In the genomic region with DNA sequence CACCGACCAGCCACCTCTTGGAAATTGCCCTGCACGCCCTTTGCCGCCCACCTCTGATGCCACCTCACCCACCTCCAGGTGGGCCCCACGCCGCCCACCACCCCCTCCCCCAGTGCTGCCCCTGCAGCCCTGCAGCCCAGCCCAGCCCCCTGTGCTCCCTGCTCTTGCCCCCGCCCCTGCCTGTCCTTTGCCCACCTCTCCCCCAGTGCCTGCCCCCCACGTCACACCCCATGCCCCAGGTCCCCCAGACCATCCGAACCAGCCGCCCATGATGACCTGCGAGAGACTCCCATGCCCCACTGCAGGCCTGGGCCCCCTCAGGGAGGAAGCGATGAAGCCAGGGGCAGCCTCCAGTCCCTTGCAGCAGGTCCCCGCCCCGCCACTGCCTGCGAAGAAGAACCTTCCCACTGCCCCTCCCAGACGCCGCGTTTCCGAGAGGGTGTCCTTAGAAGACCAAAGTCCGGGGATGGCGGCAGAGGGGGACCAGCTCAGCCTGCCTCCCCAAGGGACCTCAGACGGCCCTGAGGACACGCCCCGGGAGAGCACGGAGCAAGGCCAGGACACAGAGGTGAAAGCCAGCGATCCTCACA, we compare ENCODE assay signal across 8 cellular contexts.
DNase-seq lines count a peak whose midpoint lies in the region; ATAC-seq, FAIRE-seq and TF ChIP-seq lines count a peak whose summit lies in the region.

No MANE protein-coding gene starts in this region.

- no peaks in the 10 kb centered on the region for H3K9me3 Mint-ChIP-seq in activated B cell treated with CpG ODN at 0.5 μM for 24 hours

- ATAC-seq in activated B cell treated with CpG ODN at 0.5 μM for 24 hours (ENCODE audit: low read depth) (peak; percentile 15), GM21717 (IDR thresholded peaks at IDR 0.05; ENCODE audit: unreplicated experiment) (no peak), GM21367 (IDR thresholded peaks at IDR 0.05; ENCODE audit: unreplicated experiment) (no peak)

- H3K27me3 Mint-ChIP-seq in activated B cell treated with CpG ODN at 0.5 μM for 24 hours, result no peaks in the 10 kb centered on the region

- H3K27ac Mint-ChIP-seq in activated B cell treated with CpG ODN at 0.5 μM for 24 hours, result peak overlapping the region; percentile 95

- H3K4me3 Mint-ChIP-seq in activated B cell treated with CpG ODN at 0.5 μM for 24 hours, result peak overlapping the region; percentile 98

- CTCF ChIA-PET in activated B cell treated with CpG ODN at 0.5 μM for 24 hours (lab: Charles Lee), result interaction anchor here (0.5 to 4.3 kb wide), 11 partner anchors 16 to 116 kb away, joined by 3 to 38 read pairs (median 8); no protein-coding TSS in a partner anchor

- DNase-seq in GM13977 (ENCODE audit: low spot score) (peak; percentile 40), activated B cell treated with CpG ODN at 0.5 μM for 24 hours (no peak), cardiac septum (ENCODE audit: low spot score) (peak; percentile 92), NCI-H2196 treated with DMSO at 0.1 percent for 48 hours (lab: John Stamatoyannopoulos, UW; ENCODE audit: unreplicated experiment) (no peak), urothelium cell line (ENCODE audit: low spot score) (no peak)
- peak; percentile 45 for DNase-seq in stimulated activated CD4-positive, alpha-beta T cell treated with anti-CD3 and anti-CD28 coated beads, Interleukin-4, amount 100 ng/mL, for 24 hours

- POLR2A ChIA-PET in activated B cell treated with CpG ODN at 0.5 μM for 24 hours (lab: Charles Lee), result interaction anchor here (0.6 to 6.1 kb wide), 24 partner anchors 8 to 612 kb away, joined by 3 to 144 read pairs (median 6); a partner anchor contains a TSS

- H3K36me3 Mint-ChIP-seq in activated B cell treated with CpG ODN at 0.5 μM for 24 hours (ENCODE audit: low read depth), result peaks cover 40% of the 10 kb centered on the region

- in situ Hi-C loops in GM13977 (cut with MboI; ENCODE audit: low pct_unique_long_range_greater_than_20kb, low sequenced_read_pairs, unreplicated experiment), result no loop called here

- no peak for FAIRE-seq in urothelium cell line (lab: Jason Lieb, UNC)

- intact Hi-C loops in activated B cell treated with CpG ODN at 0.5 μM for 24 hours (cut with micrococcal nuclease) (loop anchor here (1.0 to 2.0 kb wide), 7 partner anchors 7 to 101 kb away; no protein-coding TSS in a partner anchor), cardiac septum (cut with DNase I) (no loop called here)

- TF ChIP-seq CTCF in GM13977 (IDR thresholded peaks at IDR 0.05; ENCODE audit: extremely low read depth, insufficient read depth, missing control alignments) (no peak), activated B cell treated with CpG ODN at 0.5 μM for 24 hours (IDR thresholded peaks at IDR 0.05) (no peak)

- H3K4me1 Mint-ChIP-seq in activated B cell treated with CpG ODN at 0.5 μM for 24 hours, result peaks cover 77% of the 10 kb centered on the region

Comparison
In these comparisons a context has a peak if more than half of its experiments do, and no peak if none do; other contexts are left out.
1. DNase-seq: peak in GM13977 (single experiment), cardiac septum (single experiment) and stimulated activated CD4-positive, alpha-beta T cell treated with anti-CD3 and anti-CD28 coated beads, Interleukin-4, amount 100 ng/mL, for 24 hours (single experiment); none in activated B cell treated with CpG ODN at 0.5 μM for 24 hours (single experiment), NCI-H2196 treated with DMSO at 0.1 percent for 48 hours (single experiment) and urothelium cell line (single experiment).